In the genomic region with DNA sequence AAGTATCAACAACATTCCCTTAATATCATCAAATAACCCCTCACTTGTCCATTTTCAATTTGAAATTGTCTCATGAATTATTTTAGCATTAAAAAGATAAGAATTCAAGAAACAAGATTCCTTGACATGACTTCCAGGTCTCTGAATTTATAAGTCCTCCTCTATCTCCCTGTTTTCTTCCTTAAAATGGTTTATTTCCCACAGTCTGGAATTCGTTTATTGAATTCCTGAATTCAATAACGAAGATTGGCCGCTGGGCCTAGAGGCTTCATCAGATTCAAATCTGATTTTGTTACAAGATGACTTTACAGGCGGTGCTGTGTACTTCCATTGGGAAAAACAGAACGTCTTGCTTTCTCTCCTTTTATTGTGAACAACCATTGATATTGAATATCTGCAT, we compare ENCODE assay signal across 33 cellular contexts. TPM values are rescaled to one million over a fixed set of nuclear protein-coding genes. Genes with fewer than 3 reads are reported as not detected.
DNase-seq lines count a peak whose midpoint lies in the region; ATAC-seq, FAIRE-seq and TF ChIP-seq lines count a peak whose summit lies in the region.
"Had no signal": no experiment of that assay in that cellular context is flagged by ENCODE, and none has a peak within 500 bp of the region (broad histone marks: within the 10 kb centered on the region; RNA-seq: fewer than 3 reads in every experiment).

No MANE protein-coding gene starts in this region.

- H3K27me3 ChIP-seq in HepG2 (ENCODE audit: control insufficient read depth in 1 of 2, insufficient read depth in 2 of 2, low read length in 2 of 2) (peaks cover 4 to 36% of the 10 kb centered on the region in 2 experiments; a peak in 3 of 5 replicates), right lobe of liver (no peaks in the 10 kb centered on the region), K562 (ENCODE audit: control insufficient read depth in 2 of 2, insufficient read depth in 2 of 2, low read length in 2 of 2) (peaks cover 32 to 41% of the 10 kb centered on the region in 2 experiments), esophagus muscularis mucosa (peaks cover 0 to 8% (median 0%) of the 10 kb centered on the region in 4 donors)
- H3K27me3 ChIP-seq: BLaER1; BLaER1 treated with 17β-estradiol and CSF1 and Interleukin-3, amounts not matched to agents 10 nM and 100 nM had no signal

- H3K9ac ChIP-seq in HepG2 (ENCODE audit: insufficient read depth, low read depth, low read length) (no peak overlapping the region), K562 (ENCODE audit: insufficient read depth in 1 of 2, low read depth in 2 of 2, low read length in 2 of 2) (no peak overlapping the region)
- H3K9ac ChIP-seq: BLaER1; BLaER1 treated with 17β-estradiol and CSF1 and Interleukin-3, amounts not matched to agents 10 nM and 100 nM had no signal

- TF ChIP-seq RAD21 in HepG2 (CRISPR knock-in tag; IDR thresholded peaks at IDR 0.05) = no peak
- TF ChIP-seq RAD21 in K562 (CRISPR knock-in tag; conservative IDR thresholded peaks at IDR 0.05 in 1 of 2, IDR thresholded peaks at IDR 0.05 in 1 of 2) = no peak

- no TSS peak for BruUV-seq in HepG2 (replicated peaks; lab: Mats Ljungman, UMichigan)
- no TSS peak for BruUV-seq in K562 (replicated peaks; lab: Mats Ljungman, UMichigan)

- intact Hi-C loops in HepG2 (cut with micrococcal nuclease; ENCODE audit: unreplicated experiment) = no loop called here
- intact Hi-C loops in right lobe of liver (cut with DNase I) = no loop called here
- intact Hi-C loops in K562 (cut with micrococcal nuclease) = no loop called here
- intact Hi-C loops in esophagus muscularis mucosa (cut with DNase I) = no loop called here

- 7% methylated on average over 5 of the region's 5 CpGs for WGBS in HepG2 (ENCODE audit: low lambda C conversion rate)
- WGBS in right lobe of liver (ENCODE audit: insufficient coverage, low coverage, low lambda C conversion rate, missing lambda C conversion rate) = 74% methylated on average over 5 of the region's 5 CpGs
- WGBS in K562 (ENCODE audit: insufficient coverage, low coverage, missing lambda C conversion rate) = 0% methylated on average over 5 of the region's 5 CpGs
- WGBS in esophagus muscularis mucosa = 89% methylated on average over 5 of the region's 5 CpGs

- TF ChIP-seq POLR2A in HepG2 (IDR thresholded peaks at IDR 0.05; ENCODE audit: insufficient read depth in 1 of 2, low read depth in 2 of 2, low read length in 2 of 2) (no peak), right lobe of liver (IDR thresholded peaks at IDR 0.05) (no peak), K562 (conservative IDR thresholded peaks at IDR 0.05) (no peak), esophagus muscularis mucosa (IDR thresholded peaks at IDR 0.05; ENCODE audit: low read depth) (no peak)

- H3K27ac ChIP-seq in HepG2 (ENCODE audit: extremely low read length, insufficient read depth, low read length) (no peak overlapping the region), right lobe of liver (no peak overlapping the region), K562 (ENCODE audit: extremely low read depth, low read depth, low read length) (no peak overlapping the region), esophagus muscularis mucosa (replicated peaks in 1 of 4) (no peak overlapping the region)
- H3K27ac ChIP-seq: 22Rv1; A549; BLaER1; BLaER1 treated with 17β-estradiol and CSF1 and Interleukin-3, amounts not matched to agents 10 nM and 100 nM; C4-2B had no signal

- H3K36me3 ChIP-seq in HepG2 (replicated peaks in 1 of 2; ENCODE audit: control insufficient read depth in 1 of 2, insufficient read depth in 2 of 2, low read length in 2 of 2) (no peaks in the 10 kb centered on the region), right lobe of liver (no peaks in the 10 kb centered on the region), K562 (ENCODE audit: control insufficient read depth, insufficient read depth, low read length) (no peaks in the 10 kb centered on the region), esophagus muscularis mucosa (no peaks in the 10 kb centered on the region)
- H3K36me3 ChIP-seq: BE2C; BLaER1; BLaER1 treated with 17β-estradiol and CSF1 and Interleukin-3, amounts not matched to agents 10 nM and 100 nM had no signal

- no peak for TF ChIP-seq EP300 in HepG2 (IDR thresholded peaks at IDR 0.05; ENCODE audit: low read depth in 2 of 2, low read length in 2 of 2)
- TF ChIP-seq EP300 in HepG2 (CRISPR knock-in tag; IDR thresholded peaks at IDR 0.05; ENCODE audit: borderline replicate concordance) = no peak
- TF ChIP-seq EP300 in K562 (IDR thresholded peaks at IDR 0.05; ENCODE audit: low read length) = no peak
- no peak for TF ChIP-seq EP300 in esophagus muscularis mucosa (IDR thresholded peaks at IDR 0.05)

- in situ Hi-C loops in HepG2 (cut with HindIII; ENCODE audit: extremely low pct_ligation_motif_present, low pct_unique_long_range_greater_than_20kb) (no loop called here), K562 (cut with MboI) (no loop called here)

- H3K9me1 ChIP-seq in K562 (ENCODE audit: control insufficient read depth, insufficient read depth, low read length) = no peaks in the 10 kb centered on the region

- CTCF ChIA-PET in HepG2 (lab: Yijun Ruan, JAX; ENCODE audit: low intra/inter-chr PET ratio, low total read pairs) = no interaction called here
- CTCF ChIA-PET in K562 (lab: Yijun Ruan, JAX; ENCODE audit: low intra/inter-chr PET ratio) = no interaction called here

- POLR2A ChIA-PET in HepG2 (lab: Yijun Ruan, JAX) = no interaction called here
- POLR2A ChIA-PET in K562 (lab: Yijun Ruan, JAX) = no interaction called here

- H3K9me3 ChIP-seq in HepG2 (ENCODE audit: low read length) = no peaks in the 10 kb centered on the region
- no peaks in the 10 kb centered on the region for H3K9me3 ChIP-seq in right lobe of liver
- H3K9me3 ChIP-seq in K562 (replicated peaks; ENCODE audit: control insufficient read depth, insufficient read depth, low read depth, low read length) = no peaks in the 10 kb centered on the region
- peaks cover 0 to 6% (median 0%) of the 10 kb centered on the region in 4 donors for H3K9me3 ChIP-seq in esophagus muscularis mucosa
- H3K9me3 ChIP-seq: BE2C had no signal

- FAIRE-seq in HepG2 (lab: Jason Lieb, UNC) (no peak), K562 (lab: Jason Lieb, UNC) (no peak)
- FAIRE-seq: A204.1, A549, D721Med had no signal

- DNase-seq in HepG2 (ENCODE audit: low spot score) = no peak
- DNase-seq in right lobe of liver = no peak
- no peak for DNase-seq in K562 (ENCODE audit: extremely low read depth in 1 of 4, low spot score in 3 of 4)
- peak; percentile 5 for DNase-seq in esophagus muscularis mucosa (ENCODE audit: extremely low spot score)
- no peak for DNase-seq in stimulated activated CD8-positive, alpha-beta memory T cell treated with anti-CD3 and anti-CD28 coated beads, Interleukin-4, amount 100 ng/mL, for 48 hours
- DNase-seq: 8988T; ACHN; AML-193; BE2C; C1 segment of cervical spinal cord; Caco-2; Calu3; CD4-positive, alpha-beta memory T cell; CD4-positive, alpha-beta T cell; CD4-positive, CD25-positive, alpha-beta regulatory T cell; CD8-positive, alpha-beta memory T cell; CD8-positive, alpha-beta T cell; COR-L47; DMS 273 treated with DMSO at 0.1 percent for 48 hours; DMS153; DMS53; DMS79; DMS79 treated with DMSO at 0.1 percent for 48 hours; DND-41; EL had no signal

- H3K4me1 ChIP-seq in HepG2 (ENCODE audit: insufficient read depth, low read length) = no peaks in the 10 kb centered on the region
- H3K4me1 ChIP-seq in right lobe of liver = no peaks in the 10 kb centered on the region
- H3K4me1 ChIP-seq in K562 (replicated peaks in 1 of 2; ENCODE audit: control insufficient read depth in 2 of 2, insufficient read depth in 2 of 2, low read length in 2 of 2) = no peaks in the 10 kb centered on the region
- no peaks in the 10 kb centered on the region for H3K4me1 ChIP-seq in esophagus muscularis mucosa
- H3K4me1 ChIP-seq: A549, BE2C, Caco-2 had no signal

- H4K20me1 ChIP-seq in HepG2 (ENCODE audit: insufficient read depth, low read length) (no peaks in the 10 kb centered on the region), K562 (replicated peaks; ENCODE audit: control insufficient read depth, insufficient read depth, low read length) (no peaks in the 10 kb centered on the region)
- H4K20me1 ChIP-seq: BLaER1; BLaER1 treated with 17β-estradiol and CSF1 and Interleukin-3, amounts not matched to agents 10 nM and 100 nM had no signal

- H2AFZ ChIP-seq in HepG2 (ENCODE audit: low read length) (no peak overlapping the region), K562 (ENCODE audit: low read depth, low read length) (no peak overlapping the region)

- ATAC-seq in HepG2 (no peak), right lobe of liver (no peak), K562 (no peak), GM18873 (IDR thresholded peaks at IDR 0.05; ENCODE audit: low FRiP score, unreplicated experiment) (no peak)
- ATAC-seq: A549; CD8-positive, alpha-beta T cell had no signal

- H3K4me3 ChIP-seq in HepG2 (replicated peaks in 1 of 3; ENCODE audit: insufficient read depth in 1 of 3, low read depth in 2 of 3, low read length in 3 of 3) (no peak overlapping the region), right lobe of liver (no peak overlapping the region), K562 (no peak overlapping the region), esophagus muscularis mucosa (no peak overlapping the region)
- H3K4me3 ChIP-seq: A549; BLaER1; BLaER1 treated with 17β-estradiol and CSF1 and Interleukin-3, amounts not matched to agents 10 nM and 100 nM had no signal

- no peak overlapping the region for H3K4me2 ChIP-seq in HepG2 (ENCODE audit: low read depth, low read length)
- no peak overlapping the region for H3K4me2 ChIP-seq in K562 (ENCODE audit: insufficient read depth, low read length)
- H3K4me2 ChIP-seq: A549; BLaER1; BLaER1 treated with 17β-estradiol and CSF1 and Interleukin-3, amounts not matched to agents 10 nM and 100 nM had no signal

- TF ChIP-seq CTCF in HepG2 (CRISPR knock-in tag; IDR thresholded peaks at IDR 0.05) = no peak
- no peak for TF ChIP-seq CTCF in right lobe of liver (IDR thresholded peaks at IDR 0.05)
- TF ChIP-seq CTCF in K562 (IDR thresholded peaks at IDR 0.05 in 2 of 3, conservative IDR thresholded peaks at IDR 0.05 in 1 of 3; ENCODE audit: insufficient read depth in 2 of 3, low read depth in 1 of 3, low read length in 3 of 3) = no peak
- no peak for TF ChIP-seq CTCF in esophagus muscularis mucosa (IDR thresholded peaks at IDR 0.05)

- H3K79me2 ChIP-seq in HepG2 (ENCODE audit: insufficient read depth, low read length) = no peaks in the 10 kb centered on the region
- no peaks in the 10 kb centered on the region for H3K79me2 ChIP-seq in K562 (ENCODE audit: control insufficient read depth, insufficient read depth, low read length)

RNA-seq across cellular contexts. Expression of a gene that starts 48.9 kb away (rescaled TPM):
- total RNA-seq in HepG2 (2016; rRNA removed; fragmentation: Illumina TruSeq; extraction: Trizol) (159 and 160 TPM in 2 replicates), right lobe of liver (10 to 100 TPM; 31.1 to 41.4 (median 36.5) TPM), K562 (2014; rRNA removed) (96.5 and 113 TPM in 2 replicates), K562 (2014; rRNA removed; fragmentation: Illumina TruSeq; extraction: Trizol) (77.9 and 80.6 TPM in 2 replicates), K562 (2015; rRNA removed; fragmentation: Illumina TruSeq; extraction: Trizol) (84.7 and 86.6 TPM in 2 replicates), K562 (2021) (111 and 116 TPM in 2 replicates), esophagus muscularis mucosa (10 to 100 TPM; 30.5 to 41.5 (median 34.9) TPM)
- total RNA-seq in HepG2 (2016; cell fraction: cytosol; rRNA removed; fragmentation: Illumina TruSeq; extraction: Trizol; ENCODE audit: low read depth) = 40.4 and 47.8 TPM in 2 replicates
- total RNA-seq in HepG2 (2016; cell fraction: insoluble cytoplasmic fraction; rRNA removed; fragmentation: Illumina TruSeq; extraction: Trizol) = 132 and 155 TPM in 2 replicates
- 73.6 and 76.0 TPM in 2 replicates for total RNA-seq in HepG2 (2016; cell fraction: membrane; rRNA removed; fragmentation: Illumina TruSeq; extraction: Trizol)
- total RNA-seq in HepG2 (2016; cell fraction: nucleus; rRNA removed; fragmentation: Illumina TruSeq; extraction: Trizol) = 124 and 141 TPM in 2 replicates
- polyA plus RNA-seq in HepG2 (2011; rRNA removed) (168 and 203 TPM in 2 replicates), K562 (2011; rRNA removed) (138 and 163 TPM in 2 replicates), K562 (2014; fragmentation: Illumina TruSeq; extraction: Trizol) (136 and 137 TPM in 2 replicates), K562 (2014; fragmentation: Nextera tagmentation; extraction: Ambion mirVana) (10 to 100 TPM; 11.7 to 22.2 TPM), K562 (2014; rRNA removed) (121 and 123 TPM in 2 replicates)
- polyA plus RNA-seq in HepG2 (2011; cell fraction: cytosol; rRNA removed) = 156 and 174 TPM in 2 replicates
- 553 and 648 TPM in 2 replicates for polyA plus RNA-seq in HepG2 (2011; cell fraction: nucleus; rRNA removed)
- polyA plus RNA-seq in HepG2 (2012) = 143 and 173 TPM in 2 replicates
- 31.7 and 32.2 TPM in 2 replicates for polyA plus RNA-seq in HepG2 (2016; cell fraction: cytosol; fragmentation: Illumina TruSeq; extraction: Trizol; ENCODE audit: low read depth)
- polyA plus RNA-seq in HepG2 (2016; cell fraction: insoluble cytoplasmic fraction; fragmentation: Illumina TruSeq; extraction: Trizol; ENCODE audit: low read depth) = 140 and 169 TPM in 2 replicates
- polyA plus RNA-seq in HepG2 (2016; cell fraction: membrane; fragmentation: Illumina TruSeq; extraction: Trizol; ENCODE audit: low read depth) = 55.0 and 56.1 TPM in 2 replicates
- 254 and 278 TPM in 2 replicates for polyA plus RNA-seq in HepG2 (2016; cell fraction: nucleus; fragmentation: Illumina TruSeq; extraction: Trizol; ENCODE audit: insufficient read depth, low read depth)
- 150 and 192 TPM in 2 replicates for polyA minus RNA-seq in HepG2 (2011; rRNA and poly(A)+ RNA removed; ENCODE audit: low replicate concordance)
- polyA minus RNA-seq in HepG2 (2011; cell fraction: cytosol; rRNA and poly(A)+ RNA removed) = 74.9 and 79.5 TPM in 2 replicates
- polyA minus RNA-seq in HepG2 (2011; cell fraction: nucleus; rRNA and poly(A)+ RNA removed) = 224 and 244 TPM in 2 replicates
- 499 and 562 TPM in 2 replicates for total RNA-seq in K562 (2011; cell fraction: chromatin; rRNA removed; ENCODE audit: low replicate concordance)
- 227 and 235 TPM in 2 replicates for total RNA-seq in K562 (2011; cell fraction: nucleolus; rRNA removed)
- 274 and 301 TPM in 2 replicates for total RNA-seq in K562 (2011; cell fraction: nucleoplasm; rRNA removed)
- polyA plus RNA-seq in K562 (2011; cell fraction: cytosol; rRNA removed) = 115 and 130 TPM in 2 replicates
- polyA plus RNA-seq in K562 (2011; cell fraction: nucleus; rRNA removed) = 305 and 361 TPM in 2 replicates
- 93.4 and 101 TPM in 2 replicates for polyA plus RNA-seq in K562 (2012)
- polyA minus RNA-seq in K562 (2011; rRNA and poly(A)+ RNA removed) = 159 and 203 TPM in 2 replicates
- 57.0 and 63.8 TPM in 2 replicates for polyA minus RNA-seq in K562 (2011; cell fraction: cytosol; rRNA and poly(A)+ RNA removed)
- 68.1 and 105 TPM in 2 replicates for polyA minus RNA-seq in K562 (2011; cell fraction: nucleus; rRNA and poly(A)+ RNA removed)
